ENCODE assay signal across 1 cellular context in the genomic region with DNA sequence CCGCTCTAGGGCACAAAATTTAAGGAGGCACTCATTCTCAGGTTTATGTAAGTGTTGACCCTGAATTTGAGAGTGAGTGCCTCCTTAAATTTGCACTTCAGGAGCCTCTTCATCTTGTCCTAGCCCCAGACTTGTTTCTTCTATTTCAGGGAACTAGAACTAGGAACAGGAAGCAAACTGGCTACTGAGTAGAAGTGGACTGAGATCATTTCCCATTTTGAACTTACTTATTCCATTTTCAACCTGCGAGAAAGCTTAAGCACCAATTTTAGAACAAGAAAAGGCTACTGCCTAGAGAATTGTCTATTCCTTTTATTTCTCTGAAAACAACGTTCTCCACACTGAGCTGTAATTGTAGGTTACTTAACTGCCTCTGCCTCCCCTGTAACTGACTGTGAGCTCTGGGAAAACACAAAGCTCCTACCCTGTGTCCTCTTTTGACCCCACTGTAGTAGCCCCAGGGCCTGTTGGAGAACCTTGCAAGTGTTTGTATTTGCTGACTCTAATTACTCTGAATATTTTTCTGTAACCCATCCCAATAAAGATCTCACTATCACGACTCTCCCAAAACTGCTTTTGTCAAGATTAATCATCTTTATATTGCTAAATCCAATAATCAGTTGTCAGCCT.
TF ChIP-seq lines count a peak whose summit lies in the region.

No MANE protein-coding gene starts in this region.

TF ChIP-seq in HepG2, 621 proteins besides CTCF, POLR2A, EP300 and RAD21:
- no peak for TF ChIP-seq SOX13 (IDR thresholded peaks at IDR 0.05)
- TF ChIP-seq SOX13 (CRISPR knock-in tag; conservative IDR thresholded peaks at IDR 0.05 in 1 of 2, IDR thresholded peaks at IDR 0.05 in 1 of 2): no peak
- no peak for TF ChIP-seq FOXO1 (CRISPR knock-in tag; IDR thresholded peaks at IDR 0.05)
- no peak for TF ChIP-seq JUND (CRISPR knock-in tag; IDR thresholded peaks at IDR 0.05)
- TF ChIP-seq CEBPG (CRISPR knock-in tag; IDR thresholded peaks at IDR 0.05): no peak
- no peak for TF ChIP-seq ZNF224 (CRISPR knock-in tag; IDR thresholded peaks at IDR 0.05)
- no peak for TF ChIP-seq ZFX (CRISPR knock-in tag; IDR thresholded peaks at IDR 0.05; ENCODE audit: low read depth)
- no peak for TF ChIP-seq TEAD3 (CRISPR knock-in tag; optimal IDR thresholded peaks at IDR 0.05; ENCODE audit: borderline replicate concordance)
- TF ChIP-seq ZNF878 (CRISPR knock-in tag; IDR thresholded peaks at IDR 0.05): no peak
- TF ChIP-seq ERF (CRISPR knock-in tag; IDR thresholded peaks at IDR 0.05): no peak
- no peak for TF ChIP-seq SNAPC2 (CRISPR knock-in tag; IDR thresholded peaks at IDR 0.05)
- no peak for TF ChIP-seq TBX2 (CRISPR knock-in tag; IDR thresholded peaks at IDR 0.05; ENCODE audit: borderline replicate concordance)
- no peak for TF ChIP-seq ARID2 (CRISPR knock-in tag; IDR thresholded peaks at IDR 0.05; ENCODE audit: borderline replicate concordance)
- no peak for TF ChIP-seq IRX3 (CRISPR knock-in tag; IDR thresholded peaks at IDR 0.05; ENCODE audit: borderline replicate concordance, low read depth)
- TF ChIP-seq CENPX (CRISPR knock-in tag; IDR thresholded peaks at IDR 0.05): no peak
- TF ChIP-seq NCOA2 (CRISPR knock-in tag; IDR thresholded peaks at IDR 0.05): no peak
- no peak for TF ChIP-seq KLF11 (CRISPR knock-in tag; IDR thresholded peaks at IDR 0.05)
- no peak for TF ChIP-seq TARDBP (CRISPR knock-in tag; IDR thresholded peaks at IDR 0.05)
- no peak for TF ChIP-seq ZZZ3 (CRISPR knock-in tag; IDR thresholded peaks at IDR 0.05; ENCODE audit: borderline replicate concordance)
TF ChIP-seq in HepG2: peak in this region for 0.
